15 cellular contexts compared by ENCODE assay signal in the genomic region with DNA sequence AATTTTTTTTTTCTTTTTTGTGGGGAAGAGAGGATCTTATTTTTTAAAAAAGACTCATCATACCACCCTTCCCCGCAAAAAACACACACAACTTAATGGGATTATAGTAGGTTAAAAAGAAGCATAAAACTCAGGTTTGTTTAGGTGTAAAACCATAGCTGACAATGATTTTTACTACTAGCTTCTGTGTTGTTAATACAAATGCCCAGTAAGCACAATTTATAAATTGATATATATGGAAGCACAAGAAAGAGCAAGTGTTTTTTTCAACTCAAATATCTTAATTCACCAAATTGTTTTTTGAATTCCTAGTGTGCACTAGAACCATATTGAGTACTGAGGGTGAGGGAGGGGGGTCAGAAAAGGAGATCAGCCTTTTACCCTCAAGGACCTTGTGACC.
"Had no signal": no experiment of that assay in that cellular context is flagged by ENCODE, and none has a peak within 500 bp of the region (broad histone marks: within the 10 kb centered on the region; RNA-seq: fewer than 3 reads in every experiment).

No MANE protein-coding gene starts in this region.

- DNase-seq: activated T-cell treated with anti-CD3 and anti-CD28 coated beads, Interleukin-2, amount 50 U/mL, for 1 hour; amniotic stem cell; cerebellar nuclear complex; erythroblast; left ventricle myocardium superior; mesendoderm; pancreas; stimulated activated CD4-positive, alpha-beta T cell treated with anti-CD3 and anti-CD28 coated beads, Interleukin-4, amount 100 ng/mL, for 1 hour; stimulated activated CD8-positive, alpha-beta memory T cell treated with anti-CD3 and anti-CD28 coated beads, Interleukin-4, amount 100 ng/mL, for 48 hours; stomach; T1000 had no signal

- H3K27me3 Mint-ChIP-seq: brain had no signal

- H3K4me3 Mint-ChIP-seq: brain; dendritic cell treated with granulocyte-macrophage colony-stimulating factor and Interleukin-4, amounts not matched to agents 40 ng/mL and 50 ng/mL, for 4 days; neural progenitor cell had no signal

- H3K36me3 Mint-ChIP-seq: brain, neural progenitor cell had no signal

- H3K27ac Mint-ChIP-seq: brain; dendritic cell treated with granulocyte-macrophage colony-stimulating factor and Interleukin-4, amounts not matched to agents 40 ng/mL and 50 ng/mL, for 4 days; neural progenitor cell had no signal

- H3K4me1 ChIP-seq: neural progenitor cell, pancreas, stomach had no signal

- H3K9me3 Mint-ChIP-seq: dendritic cell treated with granulocyte-macrophage colony-stimulating factor and Interleukin-4, amounts not matched to agents 40 ng/mL and 50 ng/mL, for 4 days; neural progenitor cell had no signal

- H3K9me3 ChIP-seq: pancreas, stomach, thoracic aorta had no signal

- H3K27ac ChIP-seq: neural progenitor cell, pancreas, stomach, thoracic aorta had no signal

- H3K36me3 ChIP-seq: neural progenitor cell, pancreas, stomach, thoracic aorta had no signal

- ATAC-seq: left ventricle myocardium superior, pancreas had no signal

- H3K4me3 ChIP-seq: neural progenitor cell, pancreas, stomach, thoracic aorta had no signal

- H3K4me1 Mint-ChIP-seq: brain, neural progenitor cell had no signal

- H3K27me3 ChIP-seq: pancreas, stomach had no signal
